In genomic region chr5:137273511-137273910, GRCh38 we compare ENCODE assay signal across 20 cellular contexts.
"Had no signal": no experiment of that assay in that cellular context is flagged by ENCODE, and none has a peak within 500 bp of the region (broad histone marks: within the 10 kb centered on the region; RNA-seq: fewer than 3 reads in every experiment).

No MANE protein-coding gene starts in this region.

- ATAC-seq: activated T-helper 17 cell treated with anti-CD3 and anti-CD28 coated beads, Interleukin-2, amount 50 U/mL, for 72 hours; body of pancreas; esophagus mucosa; foreskin keratinocyte; heart left ventricle; left lobe of liver; mucosa of descending colon; naive thymus-derived CD8-positive, alpha-beta T cell; right lobe of liver; T-helper 17 cell had no signal

- DNase-seq: activated CD4-positive, alpha-beta T cell treated with anti-CD3 and anti-CD28 coated beads, Interleukin-2, amount 50 U/mL, for 1 hour; activated naive CD4-positive, alpha-beta T cell treated with anti-CD3 and anti-CD28 coated beads, Interleukin-2, amount 10 ng/mL, durations not matched to agents 7 days and 5 days; activated T-cell treated with anti-CD3 and anti-CD28 coated beads for 4 hours; body of pancreas; cerebellar nuclear complex; endodermal cell; heart left ventricle; mucosa of descending colon; naive thymus-derived CD8-positive, alpha-beta T cell; right lobe of liver; spleen; stimulated activated CD4-positive, alpha-beta T cell treated with anti-CD3 and anti-CD28 coated beads, Interleukin-2, amount 100 ng/mL, for 24 hours; stimulated activated naive CD4-positive, alpha-beta T cell; substantia nigra; T-helper 17 cell; transverse colon had no signal
